8 cellular contexts compared by ENCODE assay signal in the genomic region with DNA sequence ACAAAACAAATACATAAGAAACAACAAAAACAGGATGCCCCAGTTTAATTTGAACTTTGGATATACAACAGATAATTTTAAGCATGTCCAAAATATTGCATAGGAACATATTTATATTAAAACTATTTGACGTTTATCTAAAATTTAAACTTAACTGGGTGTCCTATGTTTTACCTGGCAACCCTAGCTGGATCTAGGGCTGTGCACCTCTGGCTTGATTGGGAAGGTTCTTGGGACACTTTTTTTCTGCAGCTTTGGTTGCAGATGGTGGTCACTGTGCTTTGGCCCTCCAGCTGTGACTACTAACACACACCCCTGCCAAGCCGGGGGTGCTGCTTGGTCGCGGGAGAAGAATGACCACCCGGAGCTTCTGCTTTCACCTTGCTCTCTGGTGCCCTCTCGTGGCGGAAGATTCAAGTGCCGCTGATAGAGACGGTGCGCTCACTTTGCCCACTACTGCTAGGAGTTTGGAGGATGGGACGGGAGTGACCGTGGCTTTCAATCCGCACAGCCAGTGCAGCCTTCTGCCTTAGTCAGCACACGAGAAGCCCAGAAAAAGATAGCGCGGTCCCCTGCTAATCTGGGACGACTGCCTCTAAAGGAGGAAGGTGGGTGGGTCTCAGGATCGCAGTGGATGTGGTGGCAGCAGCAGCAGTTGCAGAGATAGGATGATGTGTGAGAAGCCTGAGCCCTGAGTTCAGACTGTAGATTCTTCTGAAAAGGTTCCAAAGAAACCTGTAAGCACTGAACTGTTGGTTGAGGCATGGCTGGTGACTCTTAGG. TPM values are rescaled to one million over a fixed set of nuclear protein-coding genes. Genes with fewer than 3 reads are reported as not detected.
DNase-seq lines count a peak whose midpoint lies in the region; ATAC-seq and TF ChIP-seq lines count a peak whose summit lies in the region.

No MANE protein-coding gene starts in this region.

- no peak overlapping the region for H3K4me3 ChIP-seq in right lobe of liver

- WGBS in right lobe of liver (ENCODE audit: insufficient coverage, low coverage, low lambda C conversion rate, missing lambda C conversion rate): 8% methylated on average over 7 of the region's 18 CpGs

- peak; percentile 37 to 59 for DNase-seq in AML-193 (lab: John Stamatoyannopoulos, UW)
- peak; percentile 57 for DNase-seq in H4 (ENCODE audit: low spot score)
- peak; percentile 15 for DNase-seq in NCI-H446 treated with DMSO at 0.1 percent for 48 hours (lab: John Stamatoyannopoulos, UW)
- DNase-seq in activated CD4-positive, alpha-beta T cell treated with anti-CD3 and anti-CD28 coated beads, Interleukin-2, amount 50 U/mL, for 4 hours: peak; percentile 55 to 70
- peak; percentile 30 to 64 for DNase-seq in dermis microvascular lymphatic vessel endothelial cell (ENCODE audit: low read depth in 2 of 2)
- DNase-seq in right lobe of liver: peak; percentile 70 to 77 (median 74)
- DNase-seq in stimulated activated CD4-positive, alpha-beta T cell treated with anti-CD3 and anti-CD28 coated beads, Interleukin-4, amount 100 ng/mL, for 48 hours (ENCODE audit: low read depth in 2 of 2): peak; percentile 62 to 86

- TF ChIP-seq POLR2A in right lobe of liver (IDR thresholded peaks at IDR 0.05): no peak

- ATAC-seq in right lobe of liver (peak; percentile 76 to 85 (median 80)), GM18517 (IDR thresholded peaks at IDR 0.05; ENCODE audit: unreplicated experiment) (no peak)

- H3K36me3 ChIP-seq in right lobe of liver: no peaks in the 10 kb centered on the region

- no peak overlapping the region for H3K27ac ChIP-seq in right lobe of liver

- intact Hi-C loops in right lobe of liver (cut with DNase I): no loop called here

- no peaks in the 10 kb centered on the region for H3K9me3 ChIP-seq in right lobe of liver

- peaks cover 0 to 4% (median 0%) of the 10 kb centered on the region in 4 donors for H3K4me1 ChIP-seq in right lobe of liver

- peak; percentile 60 to 89 (median 89) for TF ChIP-seq CTCF in right lobe of liver (IDR thresholded peaks at IDR 0.05)

- H3K27me3 ChIP-seq in right lobe of liver: no peaks in the 10 kb centered on the region

RNA-seq across cellular contexts. Expression of a gene that starts 6.7 kb away (rescaled TPM):
- total RNA-seq in H4 (2014; rRNA removed; shearing (Covaris generic)): not detected in 2 replicates
- not detected in 2 replicates for total RNA-seq in dermis microvascular lymphatic vessel endothelial cell
- total RNA-seq in right lobe of liver: not detected

Comparison
In these comparisons a context has a peak if more than half of its experiments do, and no peak if none do; other contexts are left out.
1. DNase-seq: peak in every context shown above with its lines; median percentile 74 in right lobe of liver; 74 in stimulated activated CD4-positive, alpha-beta T cell treated with anti-CD3 and anti-CD28 coated beads, Interleukin-4, amount 100 ng/mL, for 48 hours; 62 in activated CD4-positive, alpha-beta T cell treated with anti-CD3 and anti-CD28 coated beads, Interleukin-2, amount 50 U/mL, for 4 hours; 57 in H4; 48 in AML-193; 47 in dermis microvascular lymphatic vessel endothelial cell; 15 in NCI-H446 treated with DMSO at 0.1 percent for 48 hours.